ENCODE assay signal across 13 cellular contexts in the genomic region with DNA sequence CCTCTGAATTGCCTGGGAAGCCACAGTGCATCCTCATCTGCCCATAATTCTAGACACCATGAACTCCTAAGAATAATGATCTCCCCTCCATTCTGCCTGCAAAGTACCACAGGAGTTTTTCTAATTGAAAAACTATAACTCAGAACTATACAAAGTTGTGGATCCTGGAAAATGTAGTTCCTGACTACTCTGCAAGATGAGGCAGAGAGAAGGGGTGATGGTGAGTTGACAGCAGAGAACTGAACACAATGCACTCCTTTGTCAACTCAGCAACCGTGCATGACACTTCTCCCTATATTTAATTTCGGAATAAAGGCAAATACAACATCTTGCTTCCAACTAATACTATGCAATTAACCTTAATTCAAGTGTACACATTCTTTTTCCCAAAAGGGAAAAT.
DNase-seq lines count a peak whose midpoint lies in the region; ATAC-seq and TF ChIP-seq lines count a peak whose summit lies in the region.
"Had no signal": no experiment of that assay in that cellular context is flagged by ENCODE, and none has a peak within 500 bp of the region (broad histone marks: within the 10 kb centered on the region; RNA-seq: fewer than 3 reads in every experiment).

No MANE protein-coding gene starts in this region.

- no peaks in the 10 kb centered on the region for H3K36me3 ChIP-seq in HAP-1 (replicated peaks)
- H3K36me3 ChIP-seq in breast epithelium: no peaks in the 10 kb centered on the region
- H3K36me3 ChIP-seq in upper lobe of left lung: no peaks in the 10 kb centered on the region

- no peak for TF ChIP-seq EP300 in upper lobe of left lung (IDR thresholded peaks at IDR 0.05)

- TF ChIP-seq CTCF in breast epithelium (IDR thresholded peaks at IDR 0.05): no peak
- no peak for TF ChIP-seq CTCF in upper lobe of left lung (IDR thresholded peaks at IDR 0.05)

- TF ChIP-seq POLR2A in breast epithelium (IDR thresholded peaks at IDR 0.05): no peak
- TF ChIP-seq POLR2A in upper lobe of left lung (IDR thresholded peaks at IDR 0.05): no peak

- H3K27me3 ChIP-seq in HAP-1 (ENCODE audit: low read depth) (no peaks in the 10 kb centered on the region), breast epithelium (no peaks in the 10 kb centered on the region), upper lobe of left lung (no peaks in the 10 kb centered on the region)

- in situ Hi-C loops in HAP-1 (cut with MboI; ENCODE audit: low sequenced_read_pairs): no loop called here

- H3K27ac ChIP-seq in caudate nucleus (ENCODE audit: low read depth, low read length) (peak overlapping the region; percentile 75), breast epithelium (no peak overlapping the region), upper lobe of left lung (no peak overlapping the region)
- H3K27ac ChIP-seq: A549, GM23248, HL-60 had no signal

- ATAC-seq in upper lobe of left lung (ENCODE audit: low FRiP score in 2 of 2): no peak
- ATAC-seq: A549, GM12878 had no signal

- H3K9me3 ChIP-seq in HAP-1: no peaks in the 10 kb centered on the region
- no peaks in the 10 kb centered on the region for H3K9me3 ChIP-seq in breast epithelium
- H3K9me3 ChIP-seq in upper lobe of left lung: no peaks in the 10 kb centered on the region
- H3K9me3 ChIP-seq: A549 had no signal

- H3K4me1 ChIP-seq in HAP-1 (no peaks in the 10 kb centered on the region), breast epithelium (no peaks in the 10 kb centered on the region), upper lobe of left lung (no peaks in the 10 kb centered on the region)
- H3K4me1 ChIP-seq: A549 had no signal

- H3K4me3 ChIP-seq in HAP-1 (no peak overlapping the region), breast epithelium (no peak overlapping the region), upper lobe of left lung (no peak overlapping the region)
- H3K4me3 ChIP-seq: A549, GM12878, GM23248 had no signal

- DNase-seq in caudate nucleus (lab: John Stamatoyannopoulos, UW) (peak in 5 of 61 donors; percentile 0 to 7 (median 1)), globus pallidus (ENCODE audit: low spot score) (peak; percentile 73), pons (ENCODE audit: low spot score) (peak; percentile 72), HAP-1 (ENCODE audit: low spot score in 2 of 2) (no peak), breast epithelium (ENCODE audit: low spot score in 2 of 2) (no peak), NCI-H82 treated with DMSO at 0.1 percent for 48 hours (lab: John Stamatoyannopoulos, UW; ENCODE audit: unreplicated experiment) (no peak), upper lobe of left lung (no peak)
- DNase-seq: CD8-positive, alpha-beta memory T cell; DMS79; GM23248 had no signal

- 82 to 85% methylated on average over 2 of the region's 2 CpGs for WGBS in upper lobe of left lung, 2 donors

- intact Hi-C loops in breast epithelium (cut with DNase I; ENCODE audit: low total_unique reads): no loop called here

Comparison
In these comparisons a context has a peak if more than half of its experiments do, and no peak if none do; other contexts are left out.
1. DNase-seq: peak in globus pallidus (single experiment) and pons (single experiment); none in HAP-1 (0 of 2), breast epithelium (0 of 2), NCI-H82 treated with DMSO at 0.1 percent for 48 hours (single experiment) and upper lobe of left lung (0 of 2).